In the genomic region with DNA sequence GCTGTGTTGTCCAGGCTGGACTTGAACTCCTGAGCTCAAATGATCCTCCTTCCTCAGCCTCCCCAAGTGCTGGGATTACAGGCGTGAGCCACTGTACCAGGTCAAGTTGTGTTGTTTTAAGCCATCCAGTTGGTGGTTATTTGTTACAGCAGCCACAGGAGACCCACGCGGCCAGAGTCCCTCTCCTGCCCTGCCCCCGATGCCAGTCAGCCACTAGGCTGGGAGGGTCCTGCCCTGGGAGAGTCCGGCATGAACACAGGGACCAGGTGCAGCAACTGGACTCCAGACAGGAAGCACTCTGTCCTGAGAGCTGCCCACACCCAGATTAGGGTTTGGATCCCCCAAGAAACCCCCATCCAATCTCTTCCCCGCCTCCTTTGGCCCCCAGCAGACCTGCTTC, we compare ENCODE assay signal across 24 cellular contexts. TPM values are rescaled to one million over a fixed set of nuclear protein-coding genes. Genes with fewer than 3 reads are reported as not detected.
A peak's percentile ranks its signal among the peaks of the same experiment; 100 is the strongest.
DNase-seq lines count a peak whose midpoint lies in the region; ATAC-seq, FAIRE-seq and TF ChIP-seq lines count a peak whose summit lies in the region.
"Had no signal": no experiment of that assay in that cellular context is flagged by ENCODE, and none has a peak within 500 bp of the region (broad histone marks: within the 10 kb centered on the region; RNA-seq: fewer than 3 reads in every experiment).

No MANE protein-coding gene starts in this region.

- no peaks in the 10 kb centered on the region for H4K20me1 ChIP-seq in H1 (replicated peaks in 1 of 2; ENCODE audit: control insufficient read depth in 1 of 2, insufficient read depth in 2 of 2, low read length in 2 of 2)

- TF ChIP-seq RAD21 in H1 (IDR thresholded peaks at IDR 0.05 in 1 of 2, conservative IDR thresholded peaks at IDR 0.05 in 1 of 2; ENCODE audit: low read depth in 2 of 2, low read length in 2 of 2), result no peak

- no peaks in the 10 kb centered on the region for H3K23me2 ChIP-seq in H1 (ENCODE audit: low read depth, low read length)

- no peak overlapping the region for H3K14ac ChIP-seq in H1 (ENCODE audit: insufficient read length)

- 0 out of 2 replicates have a peak overlapping the region, but pooled peaks have one; percentile 25 for H4K8ac ChIP-seq in H1 (ENCODE audit: extremely low read depth, insufficient read depth, low read length)

- no peak overlapping the region for H2BK20ac ChIP-seq in H1 (ENCODE audit: low read length)

- FAIRE-seq in H1 (lab: Jason Lieb, UNC) (no peak), small intestine (lab: Jason Lieb, UNC) (no peak)
- FAIRE-seq: GM12891, GM18507, H54 had no signal

- no peaks in the 10 kb centered on the region for H3K79me2 ChIP-seq in H1 (ENCODE audit: control insufficient read depth in 1 of 2, insufficient read depth in 2 of 2, low read length in 2 of 2)

- ATAC-seq in HG02763 (IDR thresholded peaks at IDR 0.05; ENCODE audit: unreplicated experiment), result no peak
- ATAC-seq: GM23338 had no signal

- H3K4me1 ChIP-seq in H1 (replicated peaks in 1 of 4; ENCODE audit: control insufficient read depth in 3 of 4, insufficient read depth in 4 of 4, low read length in 3 of 4), result peaks cover 0 to 4% (median 0%) of the 10 kb centered on the region in 4 experiments; a peak in 2 of 7 replicates
- no peaks in the 10 kb centered on the region for H3K4me1 ChIP-seq in small intestine (ENCODE audit: control insufficient read depth in 2 of 2, insufficient read depth in 1 of 2, low read depth in 1 of 2, low read length in 1 of 2)
- H3K4me1 ChIP-seq: HAP-1 had no signal

- H3K9me3 ChIP-seq in H1 (ENCODE audit: insufficient read depth in 2 of 2, low read depth in 1 of 2, low read length in 1 of 2), result no peaks in the 10 kb centered on the region
- no peaks in the 10 kb centered on the region for H3K9me3 ChIP-seq in small intestine (ENCODE audit: control insufficient read depth, low read depth)
- H3K9me3 ChIP-seq: HAP-1 had no signal

- H3K4me3 ChIP-seq in H1 (ENCODE audit: extremely low read depth in 1 of 4, insufficient read depth in 2 of 4, low read depth in 3 of 4, low read length in 4 of 4), result no peak overlapping the region
- H3K4me3 ChIP-seq in small intestine (ENCODE audit: low read depth in 1 of 2, low read length in 2 of 2), result no peak overlapping the region
- H3K4me3 ChIP-seq: GM23338, HAP-1 had no signal

- no peak overlapping the region for H2AFZ ChIP-seq in H1 (ENCODE audit: low read length)
- H2AFZ ChIP-seq: GM23338 had no signal

- H3K36me3 Mint-ChIP-seq in nephron progenitor cell (ENCODE audit: low read depth), result no peaks in the 10 kb centered on the region
- H3K36me3 Mint-ChIP-seq: CD4-positive, alpha-beta memory T cell had no signal

- peaks cover 12% of the 10 kb centered on the region for H3K27me3 Mint-ChIP-seq in nephron progenitor cell (ENCODE audit: low read depth, poor library complexity)
- H3K27me3 Mint-ChIP-seq: CD4-positive, alpha-beta memory T cell had no signal

- no peak overlapping the region for H3K9ac ChIP-seq in H1 (replicated peaks in 1 of 4; ENCODE audit: extremely low read depth in 1 of 4, low read depth in 3 of 4, low read length in 3 of 4)

- H3K36me3 ChIP-seq in H1 (ENCODE audit: control insufficient read depth in 2 of 4, insufficient read depth in 4 of 4, low read length in 3 of 4), result no peaks in the 10 kb centered on the region
- no peaks in the 10 kb centered on the region for H3K36me3 ChIP-seq in small intestine (ENCODE audit: control insufficient read depth in 2 of 2, insufficient read depth in 2 of 2, low read length in 2 of 2)
- H3K36me3 ChIP-seq: HAP-1 had no signal

- no peak overlapping the region for H3K56ac ChIP-seq in H1 (replicated peaks; ENCODE audit: insufficient read length, low read depth, low read length)

- TF ChIP-seq CTCF in H1 (IDR thresholded peaks at IDR 0.05; ENCODE audit: control extremely low read depth in 1 of 3, insufficient read depth in 1 of 3, low read depth in 1 of 3, low read length in 3 of 3) (no peak), nephron progenitor cell (IDR thresholded peaks at IDR 0.05) (no peak)

- CTCF ChIA-PET in H1 (lab: Charles Lee; ENCODE audit: partially characterized antibody), result interaction anchor here (0.8 to 1.8 kb wide), 3 partner anchors 8 to 54 kb away, joined by 4 to 6 read pairs (median 4); no protein-coding TSS in a partner anchor

- H3K9me3 Mint-ChIP-seq in nephron progenitor cell, result no peaks in the 10 kb centered on the region

- H3K23ac ChIP-seq in H1 (ENCODE audit: insufficient read length), result no peak overlapping the region

- no peak for TF ChIP-seq EP300 in H1 (IDR thresholded peaks at IDR 0.05; ENCODE audit: borderline replicate concordance in 1 of 2, low read depth in 2 of 2, low read length in 2 of 2)

- no peak overlapping the region for H2BK5ac ChIP-seq in H1 (ENCODE audit: low read depth, low read length)

- H2AK5ac ChIP-seq in H1 (ENCODE audit: low read depth, low read length), result no peak overlapping the region

- no peak overlapping the region for H3K4me2 ChIP-seq in H1 (ENCODE audit: insufficient read depth in 1 of 2, low read depth in 2 of 2, low read length in 2 of 2)
- H3K4me2 ChIP-seq: GM23338 had no signal

- no peak for TF ChIP-seq POLR2A in H1 (IDR thresholded peaks at IDR 0.05; ENCODE audit: control extremely low read depth in 1 of 2, low read depth in 2 of 2, low read length in 2 of 2)

- no peak overlapping the region for H4K5ac ChIP-seq in H1 (ENCODE audit: insufficient read length, low read depth, low read length)

- H4K91ac ChIP-seq in H1 (replicated peaks; ENCODE audit: insufficient read length, low read length), result no peak overlapping the region

- 84% methylated on average over 6 of the region's 6 CpGs; no CpG with 5 or more reads in 1 of the 2 experiments for WGBS in H1 (ENCODE audit: extremely low coverage in 1 of 2, insufficient coverage in 1 of 2, insufficient read length in 1 of 2, insufficient replicate concordance in 2 of 2, low coverage in 1 of 2, low lambda C conversion rate in 2 of 2, missing lambda C conversion rate in 1 of 2), 2 experiments
- 75 to 87% (median 78%) methylated on average over 6 of the region's 6 CpGs for WGBS in small intestine, 3 donors

- H3K4ac ChIP-seq in H1 (replicated peaks; ENCODE audit: insufficient read length, low read depth, low read length), result no peak overlapping the region

- DNase-seq in H1 (ENCODE audit: low read depth in 1 of 2, low spot score in 2 of 2) (no peak), nephron progenitor cell (no peak), posterior vena cava (ENCODE audit: low spot score) (peak; percentile 62), small intestine (no peak), NCI-H1105 (lab: John Stamatoyannopoulos, UW) (no peak), NCI-H1930 (lab: John Stamatoyannopoulos, UW) (no peak)
- DNase-seq: C1 segment of cervical spinal cord; Calu3; CD4-positive, alpha-beta memory T cell; COR-L47; DMS53; DMS79 treated with DMSO at 0.1 percent for 48 hours; GF-D8; HFFc6 had no signal

- H3K27me3 ChIP-seq in H1 (replicated peaks in 1 of 4; ENCODE audit: control insufficient read depth in 3 of 4, extremely low read depth in 1 of 4, insufficient read depth in 3 of 4, low read length in 3 of 4), result peaks cover 0 to 15% (median 4%) of the 10 kb centered on the region in 4 experiments; a peak in 2 of 7 replicates
- no peaks in the 10 kb centered on the region for H3K27me3 ChIP-seq in small intestine (ENCODE audit: control insufficient read depth in 2 of 2, insufficient read depth in 2 of 2, low read length in 2 of 2)

- H2BK12ac ChIP-seq in H1 (ENCODE audit: low read depth, low read length), result no peak overlapping the region

- intact Hi-C loops in posterior vena cava (cut with DNase I), result no loop called here

- POLR2A ChIA-PET in H1 (lab: Charles Lee; ENCODE audit: partially characterized antibody), result no interaction called here

- H3K18ac ChIP-seq in H1 (ENCODE audit: extremely low read depth, low read length), result no peak overlapping the region

- peak overlapping the region; percentile 76 for H3K27ac Mint-ChIP-seq in nephron progenitor cell
- H3K27ac Mint-ChIP-seq: CD4-positive, alpha-beta memory T cell; GM23338; HFFc6 had no signal

- H3K27ac ChIP-seq in H1 (ENCODE audit: low read depth, low read length) (no peak overlapping the region), small intestine (ENCODE audit: low read depth in 1 of 2, low read length in 1 of 2) (no peak overlapping the region)

- H2BK120ac ChIP-seq in H1 (replicated peaks; ENCODE audit: low read depth, low read length), result no peak overlapping the region

- no peaks in the 10 kb centered on the region for H3K79me1 ChIP-seq in H1 (ENCODE audit: low read depth, low read length)

- H3K4me3 Mint-ChIP-seq in nephron progenitor cell, result no peak overlapping the region
- H3K4me3 Mint-ChIP-seq: CD4-positive, alpha-beta memory T cell; GM23338; HFFc6 had no signal

- H3K4me1 Mint-ChIP-seq in nephron progenitor cell, result peaks cover 81% of the 10 kb centered on the region
- H3K4me1 Mint-ChIP-seq: CD4-positive, alpha-beta memory T cell; GM23338 had no signal

- H2BK15ac ChIP-seq in H1 (ENCODE audit: low read length), result no peak overlapping the region

TF ChIP-seq in H1, 55 proteins besides CTCF, POLR2A, EP300 and RAD21:
- TF ChIP-seq RXRA (IDR thresholded peaks at IDR 0.05; ENCODE audit: insufficient read depth, low read depth, low read length) (no peak), PHF8 (conservative IDR thresholded peaks at IDR 0.05; ENCODE audit: low read depth, low read length) (no peak), RBBP5 (IDR thresholded peaks at IDR 0.05; ENCODE audit: borderline replicate concordance, low read depth, low read length) (no peak), SIN3A (conservative IDR thresholded peaks at IDR 0.05 in 1 of 2, IDR thresholded peaks at IDR 0.05 in 1 of 2; ENCODE audit: low read depth in 1 of 2, low read length in 2 of 2) (no peak), EZH2 (IDR thresholded peaks at IDR 0.05; ENCODE audit: low read depth, low read length, severe bottlenecking) (no peak), SUZ12 (IDR thresholded peaks at IDR 0.05; ENCODE audit: low read length) (no peak), CEBPB (IDR thresholded peaks at IDR 0.05; ENCODE audit: low read depth, low read length) (no peak), GTF2F1 (IDR thresholded peaks at IDR 0.05; ENCODE audit: borderline replicate concordance, low read depth, low read length) (no peak), TAF1 (IDR thresholded peaks at IDR 0.05; ENCODE audit: low read depth, low read length) (no peak)
TF ChIP-seq in H1: peak in this region for 0.

RNA-seq across cellular contexts. Expression of gene FZD10, which starts 44.1 kb away (rescaled TPM):
- total RNA-seq in H1 (2021; fragmentation: NEBNext Ultra II Directional; extraction: Animal tissue kit (Norgen Biotek cat#: 25700)), result 0.36 and 0.60 TPM in 2 replicates
- 0.11 and 0.36 TPM in 2 replicates for polyA plus RNA-seq in H1 (2011; rRNA removed)
- polyA plus RNA-seq in H1 (2011; cell fraction: cytosol; rRNA removed), result 0.32 TPM
- 0.58 TPM for polyA plus RNA-seq in H1 (2011; cell fraction: nucleus; rRNA removed)
- polyA plus RNA-seq in H1 (2012, experiment 1 of 2), result 0.10 to 0.36 TPM (median 0.24 TPM) in 4 replicates
- polyA plus RNA-seq in H1 (2012, experiment 2 of 2), result 0.20 TPM
- polyA plus RNA-seq in H1 (2013, experiment 1 of 2), result 0.41 TPM
- 0.52 TPM for polyA plus RNA-seq in H1 (2013, experiment 2 of 2)
- polyA minus RNA-seq in H1 (2011; rRNA and poly(A)+ RNA removed), result 0.32 and 0.34 TPM in 2 replicates
- polyA minus RNA-seq in H1 (2011; cell fraction: cytosol; rRNA and poly(A)+ RNA removed), result 0.51 TPM
- polyA minus RNA-seq in H1 (2011; cell fraction: nucleus; rRNA and poly(A)+ RNA removed), result 2.1 TPM
- 1 to 10 TPM in 1 of 2 donors, under 1 TPM in 1; 0.51 to 1.1 TPM for total RNA-seq in posterior vena cava
- 1 to 10 TPM in 1 of 3 donors, not detected in 2; 1.6 TPM for polyA plus RNA-seq in small intestine
- total RNA-seq: A172; A673; Calu3; CD4-positive, alpha-beta memory T cell; G401; HFFc6 had no signal
- polyA plus RNA-seq: BJ; CD4-positive, alpha-beta memory T cell had no signal
